Comparison of ENCODE assay signal across 8 cellular contexts in the genomic region with DNA sequence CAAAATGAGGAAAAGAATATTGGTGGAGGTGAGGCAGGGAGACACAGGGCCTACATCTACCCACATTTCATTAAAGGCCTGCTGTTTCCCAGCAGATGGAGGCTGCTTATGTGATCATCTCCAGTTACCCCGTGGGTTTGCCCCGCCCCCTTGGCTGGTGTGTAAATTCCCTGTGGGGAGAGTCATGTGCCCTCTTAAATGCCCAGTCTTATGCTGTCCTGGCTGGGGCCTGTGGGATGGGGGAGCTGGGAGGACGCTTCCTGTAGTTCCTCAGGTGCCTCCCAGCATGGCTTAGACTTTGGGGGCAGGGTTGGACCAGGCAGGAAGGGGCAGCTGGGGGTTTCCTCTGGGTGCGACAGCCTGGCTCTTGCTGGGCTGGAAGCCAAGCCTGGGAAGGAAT. TPM values are rescaled to one million over a fixed set of nuclear protein-coding genes. Genes with fewer than 3 reads are reported as not detected.
A peak's percentile ranks its signal among the peaks of the same experiment; 100 is the strongest.
DNase-seq lines count a peak whose midpoint lies in the region; TF ChIP-seq lines count a peak whose summit lies in the region.

No MANE protein-coding gene starts in this region.

- peak overlapping the region; percentile 25 for H3K27ac ChIP-seq in A673 (ENCODE audit: low read depth, low read length, poor library complexity, severe bottlenecking)
- no peak overlapping the region for H3K27ac ChIP-seq in H9 (ENCODE audit: insufficient read length, low read depth, low read length)
- H3K27ac ChIP-seq in sigmoid colon = peak overlapping the region; percentile 56 to 77 (median 62)

- no peak overlapping the region for H2BK120ac ChIP-seq in H9 (ENCODE audit: low read depth, low read length, poor library complexity, severe bottlenecking)

- no peak overlapping the region for H2AFZ ChIP-seq in H9 (ENCODE audit: low read length)

- intact Hi-C loops in A673 (cut with micrococcal nuclease; ENCODE audit: unreplicated experiment) = no loop called here
- intact Hi-C loops in sigmoid colon (cut with DNase I) = no loop called here

- H3K4me3 ChIP-seq in A673 (ENCODE audit: low read depth, low read length, poor library complexity, severe bottlenecking) (no peak overlapping the region), fibroblast of the aortic adventitia (ENCODE audit: low read depth, low read length) (no peak overlapping the region), sigmoid colon (no peak overlapping the region)

- WGBS in H9 (ENCODE audit: extremely low coverage, insufficient read length, low lambda C conversion rate) = no CpG with 5 or more reads among the region's 4 CpGs
- WGBS in sigmoid colon, 2 donors = 33 to 35% methylated on average over 4 of the region's 4 CpGs

- no peak overlapping the region for H3T11ph ChIP-seq in H9 (ENCODE audit: low read length)

- no peak overlapping the region for H3K56ac ChIP-seq in H9 (ENCODE audit: insufficient read length, low read depth, low read length)

- CTCF ChIA-PET in A673 (lab: Charles Lee) = no interaction called here

- H4K91ac ChIP-seq in H9 (ENCODE audit: insufficient read length, low read depth, low read length) = no peak overlapping the region

- POLR2A ChIA-PET in A673 (lab: Charles Lee; ENCODE audit: low non-redundant PET) = no interaction called here

- no peak overlapping the region for H2BK5ac ChIP-seq in H9 (ENCODE audit: insufficient read length, low read length)

- no peak overlapping the region for H3K4me3 Mint-ChIP-seq in H9

- peaks cover 10% of the 10 kb centered on the region for H3K4me1 ChIP-seq in A673 (ENCODE audit: insufficient read depth, low read length, poor library complexity, severe bottlenecking)
- H3K4me1 ChIP-seq in H9 (ENCODE audit: insufficient read depth, low read length) = no peaks in the 10 kb centered on the region; the same call in 1 of the 2 replicates
- H3K4me1 ChIP-seq in sigmoid colon = peaks cover 0 to 14% (median 12%) of the 10 kb centered on the region in 4 donors

- H3K9me3 ChIP-seq in A673 (ENCODE audit: low read depth, low read length, poor library complexity, severe bottlenecking) (peaks cover 9% of the 10 kb centered on the region), H9 (ENCODE audit: control insufficient read depth, low read depth, low read length) (no peaks in the 10 kb centered on the region), sigmoid colon (peaks cover 0 to 3% (median 1%) of the 10 kb centered on the region in 4 donors)

- peaks cover 0 to 8% (median 0%) of the 10 kb centered on the region in 3 experiments; a peak in 3 of 7 replicates for H3K36me3 Mint-ChIP-seq in H9 (ENCODE audit: insufficient read depth in 1 of 3, low read depth in 3 of 3)

- H3K14ac ChIP-seq in H9 (ENCODE audit: insufficient read depth, low read length) = peak overlapping the region; percentile 60; the same call in 1 of the 2 replicates

- H3K9ac ChIP-seq in H9 (ENCODE audit: extremely low read depth, insufficient read length, low read length) = no peak overlapping the region

- DNase-seq in A673 (ENCODE audit: low spot score) = peak; percentile 82
- no peak for DNase-seq in H9
- DNase-seq in SW480 (ENCODE audit: low spot score) = peak; percentile 88
- DNase-seq in fibroblast of the aortic adventitia (ENCODE audit: low read depth) = peak; percentile 83
- peak; percentile 90 for DNase-seq in sigmoid colon
- no peak for DNase-seq in NCI-H1092 (lab: John Stamatoyannopoulos, UW)
- DNase-seq in cerebellar cortex (ENCODE audit: low spot score) = no peak
- no peak for DNase-seq in activated gamma-delta T cell (lab: John Stamatoyannopoulos, UW)

- H3K9me3 Mint-ChIP-seq in H9 = peaks cover 12 to 13% of the 10 kb centered on the region in 2 experiments; a peak in 4 of 5 replicates

- H3K4ac ChIP-seq in H9 (ENCODE audit: low read depth, low read length) = no peak overlapping the region

- no peak overlapping the region for H3K27ac Mint-ChIP-seq in H9

- no peak overlapping the region for H3K23ac ChIP-seq in H9 (ENCODE audit: insufficient read length, low read depth, low read length)

- peak in 2 of 4 donors; percentile 30 to 77 for TF ChIP-seq EP300 in sigmoid colon (IDR thresholded peaks at IDR 0.05)

- no peak for TF ChIP-seq CTCF in A673 (conservative IDR thresholded peaks at IDR 0.05; ENCODE audit: low read depth, low read length)
- no peak for TF ChIP-seq CTCF in H9 (conservative IDR thresholded peaks at IDR 0.05)
- TF ChIP-seq CTCF in fibroblast of the aortic adventitia (IDR thresholded peaks at IDR 0.05; ENCODE audit: insufficient read depth, low read length) = no peak
- TF ChIP-seq CTCF in sigmoid colon (IDR thresholded peaks at IDR 0.05) = no peak

- H2BK15ac ChIP-seq in H9 (ENCODE audit: low read depth, low read length) = no peak overlapping the region

- H3K79me1 ChIP-seq in H9 (ENCODE audit: insufficient read depth, low read depth, low read length, poor library complexity, severe bottlenecking) = no peaks in the 10 kb centered on the region

- TF ChIP-seq POLR2A in sigmoid colon (IDR thresholded peaks at IDR 0.05) = no peak

- peaks cover 5% of the 10 kb centered on the region for H3K27me3 Mint-ChIP-seq in H9 (ENCODE audit: low read depth)

- no TSS peak for BruUV-seq in A673 (replicated peaks; lab: Mats Ljungman, UMichigan)

- peaks cover 10 to 21% of the 10 kb centered on the region in 2 experiments for H3K4me1 Mint-ChIP-seq in H9

- H3K27me3 ChIP-seq in A673 (replicated peaks; ENCODE audit: insufficient read depth, low read depth, low read length, poor library complexity) = no peaks in the 10 kb centered on the region
- no peaks in the 10 kb centered on the region for H3K27me3 ChIP-seq in H9 (ENCODE audit: insufficient read depth, low read length)
- no peaks in the 10 kb centered on the region for H3K27me3 ChIP-seq in sigmoid colon

- no peaks in the 10 kb centered on the region for H3K23me2 ChIP-seq in H9 (ENCODE audit: insufficient read length, low read depth, low read length, poor library complexity, severe bottlenecking)

- no peak overlapping the region for H2BK20ac ChIP-seq in H9 (ENCODE audit: low read depth, low read length, poor library complexity, severe bottlenecking)

- no peaks in the 10 kb centered on the region for H4K20me1 ChIP-seq in H9 (ENCODE audit: control insufficient read depth, insufficient read depth, insufficient read length)

- no peak overlapping the region for H3K18ac ChIP-seq in H9 (ENCODE audit: insufficient read length, low read depth, low read length)

- no peaks in the 10 kb centered on the region for H3K79me2 ChIP-seq in H9 (ENCODE audit: insufficient read depth, low read length)

- no peak overlapping the region for H2AK5ac ChIP-seq in H9 (ENCODE audit: insufficient read length, low read length)

- H4K8ac ChIP-seq in H9 (replicated peaks; ENCODE audit: insufficient read length, low read depth, low read length) = no peak overlapping the region

- no peak overlapping the region for H3K4me2 ChIP-seq in H9 (ENCODE audit: insufficient read depth, insufficient read length, low read length)

- H3K36me3 ChIP-seq in A673 (ENCODE audit: insufficient read depth, low read length, poor library complexity, severe bottlenecking) = no peaks in the 10 kb centered on the region
- H3K36me3 ChIP-seq in sigmoid colon = no peaks in the 10 kb centered on the region

- H2BK12ac ChIP-seq in H9 (ENCODE audit: insufficient read length, low read depth, low read length) = no peak overlapping the region

- H4K5ac ChIP-seq in H9 (ENCODE audit: insufficient read length, low read depth, low read length) = no peak overlapping the region

RNA-seq across cellular contexts. Expression of a gene that starts 15.5 kb away (rescaled TPM):
- total RNA-seq in A673 (2021) = 1.3 and 1.9 TPM in 2 replicates
- total RNA-seq in H9 (2021) = 9.5 and 10.4 TPM in 2 replicates
- 3.5 and 3.6 TPM in 2 replicates for total RNA-seq in fibroblast of the aortic adventitia (ENCODE audit: low replicate concordance)
- total RNA-seq in sigmoid colon = 10 to 100 TPM; 22.7 to 59.8 (median 36.9) TPM
- 1 to 10 TPM in 1 of 3 donors, not detected in 2; 3.0 TPM for polyA plus RNA-seq in sigmoid colon

Comparison
In these comparisons a context has a peak if more than half of its experiments do, and no peak if none do; other contexts are left out.
1. DNase-seq: peak in A673 (single experiment), SW480 (single experiment), fibroblast of the aortic adventitia (single experiment) and sigmoid colon (single experiment); none in H9 (single experiment), NCI-H1092 (single experiment), cerebellar cortex (single experiment) and activated gamma-delta T cell (single experiment).